ENCODE assay signal across 8 cellular contexts in the genomic region with DNA sequence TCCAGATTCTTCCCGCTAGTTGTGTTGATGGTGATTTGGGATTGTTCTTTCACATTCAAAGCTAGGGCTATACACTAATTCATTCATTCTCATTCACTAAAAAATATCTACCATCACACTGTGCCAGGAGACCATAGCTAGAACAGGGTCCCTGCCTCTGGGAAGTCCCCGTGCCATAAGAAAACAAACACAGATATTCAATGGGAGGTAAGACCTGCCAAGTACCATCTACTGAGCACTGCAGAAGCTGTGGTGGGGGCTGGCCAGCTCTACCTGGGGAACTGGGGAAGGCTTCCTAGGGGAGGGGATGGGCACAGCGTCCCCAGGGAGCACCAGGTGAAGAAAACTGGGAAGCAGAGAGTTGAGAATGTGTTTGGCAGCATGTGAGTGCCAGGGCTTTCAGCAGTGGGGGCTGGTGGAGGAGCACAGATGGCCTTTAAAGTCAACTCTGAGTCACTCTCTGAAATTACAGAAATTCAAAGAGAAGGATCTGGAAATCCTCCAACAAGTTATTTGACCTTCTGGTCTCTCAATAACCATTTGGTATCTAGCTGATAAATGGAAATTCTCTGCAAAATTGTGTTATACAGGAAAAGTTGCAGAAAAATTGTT.
DNase-seq lines count a peak whose midpoint lies in the region; ATAC-seq and TF ChIP-seq lines count a peak whose summit lies in the region.

No MANE protein-coding gene starts in this region.

- H3K36me3 Mint-ChIP-seq in activated T-helper 2 cell treated with anti-CD3 and anti-CD28 coated beads, Interferon-gamma antibody, Interleukin-2, Interleukin-4, amounts not matched to agents 10 μg/mL and 5 μg/mL and 100 μg/mL, durations not matched to agents 14 hours and 24 hours and 36 hours (ENCODE audit: low read depth), result peaks cover 11% of the 10 kb centered on the region

- H3K4me3 ChIP-seq in hepatocyte, result no peak overlapping the region
- H3K4me3 ChIP-seq in lower leg skin (ENCODE audit: low read depth, poor library complexity, severe bottlenecking), result no peak overlapping the region
- no peak overlapping the region for H3K4me3 ChIP-seq in coronary artery

- H3K27ac Mint-ChIP-seq in activated T-helper 2 cell treated with anti-CD3 and anti-CD28 coated beads, Interferon-gamma antibody, Interleukin-2, Interleukin-4, amounts not matched to agents 10 μg/mL and 5 μg/mL and 100 μg/mL, durations not matched to agents 14 hours and 24 hours and 36 hours, result peak overlapping the region; percentile 35

- no peak overlapping the region for H3K4me3 Mint-ChIP-seq in activated T-helper 2 cell treated with anti-CD3 and anti-CD28 coated beads, Interferon-gamma antibody, Interleukin-2, Interleukin-4, amounts not matched to agents 10 μg/mL and 5 μg/mL and 100 μg/mL, durations not matched to agents 14 hours and 24 hours and 36 hours (ENCODE audit: low read depth)

- TF ChIP-seq CTCF in hepatocyte (IDR thresholded peaks at IDR 0.05; ENCODE audit: poor library complexity), result no peak
- TF ChIP-seq CTCF in lower leg skin (IDR thresholded peaks at IDR 0.05), result no peak
- no peak for TF ChIP-seq CTCF in coronary artery (IDR thresholded peaks at IDR 0.05)

- peaks cover 7% of the 10 kb centered on the region for H3K9me3 Mint-ChIP-seq in activated T-helper 2 cell treated with anti-CD3 and anti-CD28 coated beads, Interferon-gamma antibody, Interleukin-2, Interleukin-4, amounts not matched to agents 10 μg/mL and 5 μg/mL and 100 μg/mL, durations not matched to agents 14 hours and 24 hours and 36 hours

- H3K4me1 Mint-ChIP-seq in activated T-helper 2 cell treated with anti-CD3 and anti-CD28 coated beads, Interferon-gamma antibody, Interleukin-2, Interleukin-4, amounts not matched to agents 10 μg/mL and 5 μg/mL and 100 μg/mL, durations not matched to agents 14 hours and 24 hours and 36 hours (ENCODE audit: low read depth), result peaks cover 19% of the 10 kb centered on the region

- no peak for TF ChIP-seq POLR2A in lower leg skin (IDR thresholded peaks at IDR 0.05)

- no peaks in the 10 kb centered on the region for H3K9me3 ChIP-seq in hepatocyte (ENCODE audit: low read depth)

- no peak for ATAC-seq in HG03097 (IDR thresholded peaks at IDR 0.05; ENCODE audit: low FRiP score, unreplicated experiment)

- H2AFZ ChIP-seq in hepatocyte, result no peak overlapping the region

- no peaks in the 10 kb centered on the region for H4K20me1 ChIP-seq in hepatocyte (ENCODE audit: insufficient read depth, poor library complexity, severe bottlenecking)

- no peak overlapping the region for H3K4me2 ChIP-seq in hepatocyte

- H3K27ac ChIP-seq in hepatocyte (peak overlapping the region; percentile 30), coronary artery (no peak overlapping the region)

- H3K27me3 ChIP-seq in hepatocyte, result no peaks in the 10 kb centered on the region

- no peaks in the 10 kb centered on the region for H3K4me1 ChIP-seq in hepatocyte (ENCODE audit: insufficient read depth)

- intact Hi-C loops in activated T-helper 2 cell treated with anti-CD3 and anti-CD28 coated beads, Interferon-gamma antibody, Interleukin-2, Interleukin-4, amounts not matched to agents 10 μg/mL and 5 μg/mL and 100 μg/mL, durations not matched to agents 14 hours and 24 hours and 36 hours (cut with micrococcal nuclease), result no loop called here
- intact Hi-C loops in lower leg skin (cut with DNase I; ENCODE audit: low total_unique reads), result no loop called here

- DNase-seq in AG08396 (ENCODE audit: low spot score) (peak; percentile 44), HT1080 (ENCODE audit: low read depth) (peak; percentile 67), hepatocyte (ENCODE audit: low spot score) (no peak), lower leg skin (ENCODE audit: low spot score in 2 of 2) (no peak), middle frontal gyrus (ENCODE audit: extremely low spot score, low spot score) (no peak), coronary artery (ENCODE audit: low spot score) (no peak)
- no peak for DNase-seq in activated T-helper 2 cell treated with anti-CD3 and anti-CD28 coated beads, Interferon-gamma antibody, Interleukin-2, Interleukin-4, amounts not matched to agents 10 μg/mL and 5 μg/mL and 100 μg/mL, durations not matched to agents 14 hours and 24 hours and 36 hours (ENCODE audit: low spot score)

- H3K79me2 ChIP-seq in hepatocyte, result no peaks in the 10 kb centered on the region

- H3K9me2 ChIP-seq in hepatocyte (replicated peaks; ENCODE audit: insufficient read depth), result no peaks in the 10 kb centered on the region

- WGBS in hepatocyte (ENCODE audit: low lambda C conversion rate, missing lambda C conversion rate), result 75% methylated on average over 3 of the region's 3 CpGs
- 70 to 74% methylated on average over 3 of the region's 3 CpGs for WGBS in lower leg skin, 2 donors

- peaks cover 2% of the 10 kb centered on the region for H3K27me3 Mint-ChIP-seq in activated T-helper 2 cell treated with anti-CD3 and anti-CD28 coated beads, Interferon-gamma antibody, Interleukin-2, Interleukin-4, amounts not matched to agents 10 μg/mL and 5 μg/mL and 100 μg/mL, durations not matched to agents 14 hours and 24 hours and 36 hours (ENCODE audit: low read depth)

- H3K36me3 ChIP-seq in hepatocyte (replicated peaks; ENCODE audit: insufficient read depth, low read depth), result no peaks in the 10 kb centered on the region

Comparison
In these comparisons a context has a peak if more than half of its experiments do, and no peak if none do; other contexts are left out.
1. DNase-seq: peak in AG08396 (single experiment) and HT1080 (single experiment); none in activated T-helper 2 cell treated with anti-CD3 and anti-CD28 coated beads, Interferon-gamma antibody, Interleukin-2, Interleukin-4, amounts not matched to agents 10 μg/mL and 5 μg/mL and 100 μg/mL, durations not matched to agents 14 hours and 24 hours and 36 hours (single experiment), hepatocyte (single experiment), lower leg skin (0 of 2), middle frontal gyrus (single experiment) and coronary artery (single experiment).